ENCODE assay signal across 1 cellular context in genomic region chr15:65370885-65371284, GRCh38.
TF ChIP-seq lines count a peak whose summit lies in the region.

No MANE protein-coding gene starts in this region.

TF ChIP-seq in GM23338, 12 proteins besides CTCF, POLR2A, EP300 and RAD21 (continued from another document):
- TF ChIP-seq ZNF462 (CRISPR knock-in tag; IDR thresholded peaks at IDR 0.05): no peak
- no peak for TF ChIP-seq EZH2 (IDR thresholded peaks at IDR 0.05; ENCODE audit: low read depth, unreplicated experiment)
- TF ChIP-seq EZH2phosphoT487 (IDR thresholded peaks at IDR 0.05; ENCODE audit: unreplicated experiment): no peak
- no peak for TF ChIP-seq NANOG (IDR thresholded peaks at IDR 0.05; ENCODE audit: borderline replicate concordance)
- no peak for TF ChIP-seq ZNF331 (CRISPR knock-in tag; IDR thresholded peaks at IDR 0.05; ENCODE audit: low read depth)
- no peak for TF ChIP-seq REST (IDR thresholded peaks at IDR 0.05; ENCODE audit: unreplicated experiment)
TF ChIP-seq in GM23338: peak in this region for 0.
